23 cellular contexts compared by ENCODE assay signal in the genomic region with DNA sequence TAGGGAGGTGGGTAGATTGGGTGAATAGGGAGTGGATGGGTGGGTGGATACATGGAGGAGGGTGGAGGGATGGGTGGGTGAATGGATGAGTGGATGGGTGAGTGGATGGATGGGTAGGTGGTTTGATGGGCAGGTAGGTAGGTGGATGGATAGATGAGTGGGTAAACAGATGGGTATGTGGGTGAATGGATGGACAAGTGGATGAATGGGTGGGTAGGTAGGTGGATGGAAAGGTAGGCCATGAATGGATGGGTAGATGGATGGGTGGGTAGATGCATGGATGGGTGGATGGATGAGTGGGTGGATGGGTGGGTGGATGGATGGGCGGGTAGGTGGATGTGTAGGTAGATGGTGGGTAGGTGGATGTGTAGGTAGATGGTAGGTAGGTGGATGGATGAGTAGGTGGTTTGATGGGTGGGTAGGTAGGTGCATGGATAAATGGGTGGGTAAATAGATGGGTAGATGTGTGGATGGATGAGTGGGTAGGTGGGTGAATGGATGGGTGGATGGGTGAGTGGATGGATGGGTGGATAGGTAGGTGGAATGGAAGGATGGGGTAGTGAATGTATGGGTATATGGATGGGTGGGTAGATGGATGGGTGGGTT.
"Had no signal": no experiment of that assay in that cellular context is flagged by ENCODE, and none has a peak within 500 bp of the region (broad histone marks: within the 10 kb centered on the region; RNA-seq: fewer than 3 reads in every experiment).

No MANE protein-coding gene starts in this region.

- H3K36me3 ChIP-seq: esophagus muscularis mucosa, gastroesophageal sphincter, heart right ventricle, left ventricle myocardium inferior, lower lobe of right lung had no signal

- H3K9me3 Mint-ChIP-seq: mesothelial cell of epicardium had no signal

- H3K36me3 Mint-ChIP-seq: mesothelial cell of epicardium, naive B cell had no signal

- H3K4me1 Mint-ChIP-seq: mesothelial cell of epicardium, naive B cell had no signal

- H3K27ac Mint-ChIP-seq: mesothelial cell of epicardium, naive B cell had no signal

- H3K4me1 ChIP-seq: esophagus muscularis mucosa, foreskin keratinocyte, gastroesophageal sphincter, lower lobe of right lung had no signal

- H3K9me3 ChIP-seq: esophagus muscularis mucosa, gastroesophageal sphincter, left ventricle myocardium inferior, lower lobe of right lung, mucosa of descending colon had no signal

- H3K27ac ChIP-seq: coronary artery, dorsolateral prefrontal cortex, esophagus muscularis mucosa, foreskin keratinocyte, gastroesophageal sphincter, heart right ventricle, left ventricle myocardium inferior, lower lobe of right lung had no signal

- H3K4me3 Mint-ChIP-seq: mesothelial cell of epicardium, naive B cell had no signal

- H3K4me3 ChIP-seq: coronary artery, dorsolateral prefrontal cortex, esophagus muscularis mucosa, gastroesophageal sphincter, heart right ventricle, left ventricle myocardium inferior, lower lobe of right lung, mucosa of descending colon had no signal

- FAIRE-seq: colon, endothelial cell of umbilical vein, frontal cortex, islet of Langerhans, keratinocyte had no signal

- ATAC-seq: foreskin keratinocyte, gastroesophageal sphincter, heart right ventricle, left cardiac atrium, lower lobe of right lung, mucosa of descending colon had no signal

- DNase-seq: dermis blood vessel endothelial cell; dorsolateral prefrontal cortex; effector CD4-positive, alpha-beta T cell; effector memory CD4-positive, alpha-beta T cell; foreskin keratinocyte; glutamatergic neuron; heart right ventricle; hippocampal formation; left cardiac atrium; left ventricle myocardium inferior; lower lobe of right lung; mesenchymal stem cell; mucosa of descending colon; naive B cell had no signal
